In genomic region chr1:108811611-108812010, GRCh38 we compare ENCODE assay signal across 15 cellular contexts. TPM values are rescaled to one million over a fixed set of nuclear protein-coding genes. Genes with fewer than 3 reads are reported as not detected.
A peak's percentile ranks its signal among the peaks of the same experiment; 100 is the strongest.
DNase-seq lines count a peak whose midpoint lies in the region; FAIRE-seq and TF ChIP-seq lines count a peak whose summit lies in the region.
"Had no signal": no experiment of that assay in that cellular context is flagged by ENCODE, and none has a peak within 500 bp of the region (broad histone marks: within the 10 kb centered on the region; RNA-seq: fewer than 3 reads in every experiment).

No MANE protein-coding gene starts in this region.

- intact Hi-C loops in transverse colon (cut with DNase I; ENCODE audit: low total_unique reads): no loop called here

- peak; percentile 49 for FAIRE-seq in islet of Langerhans (lab: Jason Lieb, UNC)
- FAIRE-seq: HepG2 had no signal

- H3K4me3 ChIP-seq in HAP-1 (no peak overlapping the region), transverse colon (no peak overlapping the region)
- H3K4me3 ChIP-seq: BLaER1 treated with 17β-estradiol and CSF1 and Interleukin-3, amounts not matched to agents 10 nM and 100 nM; GM23338 had no signal

- no peak overlapping the region for H3K27ac ChIP-seq in transverse colon
- H3K27ac ChIP-seq: BLaER1 treated with 17β-estradiol and CSF1 and Interleukin-3, amounts not matched to agents 10 nM and 100 nM had no signal

- TF ChIP-seq EP300 in transverse colon (IDR thresholded peaks at IDR 0.05; ENCODE audit: low read depth): no peak

- WGBS in transverse colon (ENCODE audit: low coverage in 1 of 2), 2 donors: 95 to 100% methylated on average over 2 to 3 of the region's 3 CpGs

- no peak for TF ChIP-seq CTCF in transverse colon (IDR thresholded peaks at IDR 0.05)

- H3K9me3 ChIP-seq in HAP-1 (no peaks in the 10 kb centered on the region), transverse colon (no peaks in the 10 kb centered on the region)
- H3K9me3 ChIP-seq: BLaER1 treated with 17β-estradiol and CSF1 and Interleukin-3, amounts not matched to agents 10 nM and 100 nM had no signal

- H3K27me3 ChIP-seq in HAP-1 (ENCODE audit: low read depth): no peaks in the 10 kb centered on the region
- H3K27me3 ChIP-seq in transverse colon: no peaks in the 10 kb centered on the region
- H3K27me3 ChIP-seq: BLaER1 treated with 17β-estradiol and CSF1 and Interleukin-3, amounts not matched to agents 10 nM and 100 nM had no signal

- no peaks in the 10 kb centered on the region for H3K36me3 ChIP-seq in HAP-1 (replicated peaks)
- peaks cover 0 to 22% (median 8%) of the 10 kb centered on the region in 4 donors for H3K36me3 ChIP-seq in transverse colon

- in situ Hi-C loops in HAP-1 (cut with MboI; ENCODE audit: low sequenced_read_pairs) (no loop called here), transverse colon (cut with MboI; ENCODE audit: low pct_ligation_motif_present in 1 of 4, low pct_unique_long_range_greater_than_20kb in 1 of 4, low sequenced_read_pairs in 3 of 4) (no loop called here)

- H3K4me1 ChIP-seq in HAP-1 (peaks cover 40% of the 10 kb centered on the region), transverse colon (peaks cover 6 to 25% (median 16%) of the 10 kb centered on the region in 4 donors)

- no peak for TF ChIP-seq POLR2A in transverse colon (IDR thresholded peaks at IDR 0.05)

- DNase-seq in DMS53 (lab: John Stamatoyannopoulos, UW) (peak; percentile 59), HAP-1 (ENCODE audit: low spot score in 2 of 2) (peak; percentile 47 to 91), NCI-H2081 (lab: John Stamatoyannopoulos, UW) (no peak), transverse colon (no peak), HT-29 (ENCODE audit: low spot score) (no peak)
- DNase-seq: CD8-positive, alpha-beta T cell; DMS79 treated with DMSO at 0.1 percent for 48 hours; GF-D8; H7 had no signal

RNA-seq across cellular contexts. Expression of gene AKNAD1, which starts 45.3 kb away (rescaled TPM):
- not detected for total RNA-seq in transverse colon
- total RNA-seq in HT-29 (2014; rRNA removed; shearing (Covaris generic)): 0.64 TPM in 1 of 2 replicates, not detected in the other
- total RNA-seq: A172; B cell; CD8-positive, alpha-beta T cell; GM23338; H7; HepG2 had no signal

Comparison
In these comparisons a context has a peak if more than half of its experiments do, and no peak if none do; other contexts are left out.
1. DNase-seq: peak in DMS53 (single experiment) and HAP-1 (2 of 2); none in NCI-H2081 (0 of 2), transverse colon (single experiment) and HT-29 (single experiment).